ENCODE assay signal across 1 cellular context in genomic region chr3:183907176-183907575, GRCh38.
TF ChIP-seq lines count a peak whose summit lies in the region.

No MANE protein-coding gene starts in this region.

TF ChIP-seq in WTC11, 78 proteins besides CTCF, POLR2A, EP300 and RAD21 (continued from another document):
- TF ChIP-seq OVOL2 (CRISPR knock-in tag; IDR thresholded peaks at IDR 0.05; ENCODE audit: borderline replicate concordance) (no peak), ETV6 (CRISPR knock-in tag; IDR thresholded peaks at IDR 0.05) (no peak), NFE2L1 (CRISPR knock-in tag; IDR thresholded peaks at IDR 0.05) (no peak), PRDM15 (CRISPR knock-in tag; IDR thresholded peaks at IDR 0.05) (no peak), ZNF423 (CRISPR knock-in tag; IDR thresholded peaks at IDR 0.05) (no peak)
TF ChIP-seq in WTC11: peak in this region for 0.
